Comparison of ENCODE assay signal across 13 cellular contexts in genomic region chr6:37435816-37436215, GRCh38. TPM values are rescaled to one million over a fixed set of nuclear protein-coding genes. Genes with fewer than 3 reads are reported as not detected.
DNase-seq lines count a peak whose midpoint lies in the region; ATAC-seq and TF ChIP-seq lines count a peak whose summit lies in the region.
"Had no signal": no experiment of that assay in that cellular context is flagged by ENCODE, and none has a peak within 500 bp of the region (broad histone marks: within the 10 kb centered on the region; RNA-seq: fewer than 3 reads in every experiment).

No MANE protein-coding gene starts in this region.

- peaks cover 30% of the 10 kb centered on the region for H3K36me3 Mint-ChIP-seq in activated CD4-positive, alpha-beta T cell treated with anti-CD3 and anti-CD28 coated beads, Interleukin-2, amount 10 ng/mL, durations not matched to agents 7 days and 5 days (ENCODE audit: low read depth)

- TF ChIP-seq CTCF in choroid plexus epithelial cell (conservative IDR thresholded peaks at IDR 0.05; ENCODE audit: low read depth, low read length) (no peak), retinal pigment epithelial cell (conservative IDR thresholded peaks at IDR 0.05; ENCODE audit: low read depth, low read length) (peak; percentile 21)

- ATAC-seq in GM21447 (IDR thresholded peaks at IDR 0.05; ENCODE audit: unreplicated experiment): no peak

- no peak for DNase-seq in activated CD4-positive, alpha-beta T cell treated with anti-CD3 and anti-CD28 coated beads, Interleukin-2, amount 10 ng/mL, durations not matched to agents 7 days and 5 days
- no peak for DNase-seq in activated CD4-positive, alpha-beta T cell treated with anti-CD3 and anti-CD28 coated beads for 1 hour
- DNase-seq in OCI-M1 (lab: John Stamatoyannopoulos, UW): peak; percentile 13
- DNase-seq in choroid plexus epithelial cell (ENCODE audit: low read depth): peak; percentile 23
- DNase-seq in retinal pigment epithelial cell (ENCODE audit: low read depth): no peak
- no peak for DNase-seq in NCI-H1436 (lab: John Stamatoyannopoulos, UW)
- DNase-seq in nucleus accumbens (lab: John Stamatoyannopoulos, UW): no peak
- DNase-seq: activated CD4-positive, alpha-beta T cell treated with anti-CD3 and anti-CD28 coated beads, Interleukin-2, amount 50 U/mL, for 48 hours; DMS79; effector memory CD4-positive, alpha-beta T cell; HCEC 1CT; NK-92 treated with Interleukin-12 subunit alpha and Interleukin-12 subunit beta, amount 100 ng/mL, for 24 hours had no signal

- POLR2A ChIA-PET in activated CD4-positive, alpha-beta T cell treated with anti-CD3 and anti-CD28 coated beads, Interleukin-2, amount 10 ng/mL, durations not matched to agents 7 days and 5 days (lab: Charles Lee): no interaction called here

- no peaks in the 10 kb centered on the region for H3K27me3 Mint-ChIP-seq in activated CD4-positive, alpha-beta T cell treated with anti-CD3 and anti-CD28 coated beads, Interleukin-2, amount 10 ng/mL, durations not matched to agents 7 days and 5 days

- no peak overlapping the region for H3K27ac Mint-ChIP-seq in activated CD4-positive, alpha-beta T cell treated with anti-CD3 and anti-CD28 coated beads, Interleukin-2, amount 10 ng/mL, durations not matched to agents 7 days and 5 days

- CTCF ChIA-PET in activated CD4-positive, alpha-beta T cell treated with anti-CD3 and anti-CD28 coated beads, Interleukin-2, amount 10 ng/mL, durations not matched to agents 7 days and 5 days (lab: Charles Lee): no interaction called here

- H3K4me3 Mint-ChIP-seq in activated CD4-positive, alpha-beta T cell treated with anti-CD3 and anti-CD28 coated beads, Interleukin-2, amount 10 ng/mL, durations not matched to agents 7 days and 5 days: peak overlapping the region; percentile 25

- H3K4me3 ChIP-seq in choroid plexus epithelial cell (ENCODE audit: low read depth, low read length) (no peak overlapping the region), retinal pigment epithelial cell (ENCODE audit: low read length) (no peak overlapping the region)

- H3K9me3 Mint-ChIP-seq in activated CD4-positive, alpha-beta T cell treated with anti-CD3 and anti-CD28 coated beads, Interleukin-2, amount 10 ng/mL, durations not matched to agents 7 days and 5 days: no peaks in the 10 kb centered on the region

- H3K4me1 Mint-ChIP-seq in activated CD4-positive, alpha-beta T cell treated with anti-CD3 and anti-CD28 coated beads, Interleukin-2, amount 10 ng/mL, durations not matched to agents 7 days and 5 days: peaks cover 59% of the 10 kb centered on the region

RNA-seq across cellular contexts. Expression of gene CMTR1, which starts 2.8 kb away (rescaled TPM):
- total RNA-seq in activated CD4-positive, alpha-beta T cell treated with anti-CD3 and anti-CD28 coated beads, Interleukin-2, amount 10 ng/mL, durations not matched to agents 7 days and 5 days: 10 to 100 TPM; 90.9 to 92.5 TPM

Comparison
In these comparisons a context has a peak if more than half of its experiments do, and no peak if none do; other contexts are left out.
1. DNase-seq: peak in OCI-M1 (single experiment) and choroid plexus epithelial cell (single experiment); none in activated CD4-positive, alpha-beta T cell treated with anti-CD3 and anti-CD28 coated beads, Interleukin-2, amount 10 ng/mL, durations not matched to agents 7 days and 5 days (single experiment), activated CD4-positive, alpha-beta T cell treated with anti-CD3 and anti-CD28 coated beads for 1 hour (single experiment), retinal pigment epithelial cell (single experiment), NCI-H1436 (single experiment) and nucleus accumbens (0 of 56).